ENCODE assay signal across 8 cellular contexts in the genomic region with DNA sequence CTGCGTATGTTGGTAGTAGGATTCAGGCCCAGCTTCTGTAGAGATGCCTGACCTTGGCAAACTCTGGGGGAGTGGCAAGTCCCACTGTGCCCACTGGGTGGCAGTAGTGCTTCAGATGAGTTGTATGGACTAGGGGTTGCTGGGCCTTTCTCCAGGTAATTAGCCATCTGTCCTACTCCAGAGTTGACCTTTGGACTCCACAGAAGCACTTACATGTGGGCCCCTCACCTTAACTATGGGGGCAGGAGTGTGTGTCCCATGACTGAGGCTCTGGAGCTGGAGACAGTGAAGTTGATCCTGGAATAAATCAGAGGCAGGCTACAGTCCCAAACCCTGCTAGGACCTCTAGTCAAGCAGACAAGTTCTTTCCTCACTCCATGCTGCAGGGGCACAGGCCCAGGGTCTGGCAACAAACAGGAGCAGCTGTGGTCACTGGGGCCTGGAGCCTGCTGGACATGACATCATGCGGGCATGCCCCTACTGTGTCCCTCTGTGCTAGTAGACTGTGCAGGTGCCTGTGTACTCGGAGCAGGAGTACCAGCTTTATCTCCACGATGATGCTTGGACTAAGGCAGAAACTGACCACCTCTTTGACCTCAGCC. TPM values are rescaled to one million over a fixed set of nuclear protein-coding genes. Genes with fewer than 3 reads are reported as not detected.
DNase-seq lines count a peak whose midpoint lies in the region; ATAC-seq, FAIRE-seq and TF ChIP-seq lines count a peak whose summit lies in the region.

No MANE protein-coding gene starts in this region.

- no peak overlapping the region for H3K27ac ChIP-seq in endothelial cell of umbilical vein (ENCODE audit: insufficient read depth, low read depth, low read length)

- H3K4me3 ChIP-seq in endothelial cell of umbilical vein (replicated peaks in 1 of 3; ENCODE audit: insufficient read depth in 1 of 3, low read depth in 1 of 3, low read length in 3 of 3) (no peak overlapping the region), mucosa of descending colon (no peak overlapping the region)

- intact Hi-C loops in Calu3 (cut with micrococcal nuclease; ENCODE audit: unreplicated experiment) (loop anchor here (1.0 to 10.0 kb wide), 4 partner anchors 144 to 435 kb away; no protein-coding TSS in a partner anchor), endothelial cell of umbilical vein (cut with micrococcal nuclease) (loop anchor here (1.0 to 10.0 kb wide), 6 partner anchors 21 to 435 kb away; no protein-coding TSS in a partner anchor), mucosa of descending colon (cut with DNase I, micrococcal nuclease) (loop anchor here in 1 of 2 donors (10.0 kb wide), 1 partner anchor 77 kb away; no protein-coding TSS in a partner anchor)

- ATAC-seq in mucosa of descending colon (peak; percentile 84), HG03460 (IDR thresholded peaks at IDR 0.05; ENCODE audit: unreplicated experiment) (no peak)

- H3K27me3 Mint-ChIP-seq in Calu3 (ENCODE audit: unreplicated experiment), result no peaks in the 10 kb centered on the region

- TF ChIP-seq POLR2A in endothelial cell of umbilical vein (IDR thresholded peaks at IDR 0.05; ENCODE audit: low read depth, low read length), result no peak

- no peaks in the 10 kb centered on the region for H3K9me1 ChIP-seq in endothelial cell of umbilical vein (replicated peaks; ENCODE audit: control insufficient read depth, extremely low read depth, insufficient read depth, low read length)

- H3K9me3 ChIP-seq in endothelial cell of umbilical vein (replicated peaks; ENCODE audit: control insufficient read depth, insufficient read depth, low read length), result no peaks in the 10 kb centered on the region
- no peaks in the 10 kb centered on the region for H3K9me3 ChIP-seq in mucosa of descending colon

- peak; percentile 86 for DNase-seq in Calu3
- DNase-seq in HT1080 (ENCODE audit: low read depth), result peak; percentile 64
- DNase-seq in NOMO-1 treated with dmso at 0.1 percent for 144 hours (lab: John Stamatoyannopoulos, UW; ENCODE audit: unreplicated experiment), result peak; percentile 37
- peak; percentile 75 for DNase-seq in activated CD8-positive, alpha-beta memory T cell treated with anti-CD3 and anti-CD28 coated beads, Interleukin-2, amount 50 U/mL, for 4 hours
- peak; percentile 66 for DNase-seq in endothelial cell of umbilical vein (ENCODE audit: low read depth, low spot score)
- DNase-seq in mucosa of descending colon, result peak; percentile 73 to 95 (median 90)
- DNase-seq in stimulated activated CD8-positive, alpha-beta memory T cell treated with anti-CD3 and anti-CD28 coated beads, Interleukin-4, amount 100 ng/mL, for 4 hours (ENCODE audit: low read depth in 2 of 2, low spot score in 1 of 2), result peak; percentile 18 to 48

- no peaks in the 10 kb centered on the region for H3K9me3 Mint-ChIP-seq in Calu3 (ENCODE audit: low read depth, unreplicated experiment)

- H3K4me3 Mint-ChIP-seq in Calu3 (ENCODE audit: low read depth, unreplicated experiment), result no peak overlapping the region

- H2AFZ ChIP-seq in endothelial cell of umbilical vein (ENCODE audit: low read depth, low read length), result no peak overlapping the region

- FAIRE-seq in endothelial cell of umbilical vein (lab: Jason Lieb, UNC), result peak; percentile 90

- BruUV-seq in Calu3 (replicated peaks; lab: Mats Ljungman, UMichigan), result no TSS peak
- no TSS peak for BruUV-seq in endothelial cell of umbilical vein (replicated peaks; lab: Mats Ljungman, UMichigan)

- peaks cover 8% of the 10 kb centered on the region for H3K4me1 ChIP-seq in endothelial cell of umbilical vein (ENCODE audit: control insufficient read depth, extremely low read depth, insufficient read depth, low read length)
- H3K4me1 ChIP-seq in mucosa of descending colon (ENCODE audit: low read depth), result peaks cover 7% of the 10 kb centered on the region

- dilution Hi-C loops in endothelial cell of umbilical vein (cut with MboI; ENCODE audit: extremely low pct_ligation_motif_present, low sequenced_read_pairs), result no loop called here

- H3K36me3 Mint-ChIP-seq in Calu3 (ENCODE audit: insufficient read depth, unreplicated experiment), result peaks cover 38% of the 10 kb centered on the region

- H3K27me3 ChIP-seq in endothelial cell of umbilical vein (ENCODE audit: control insufficient read depth in 2 of 2, insufficient read depth in 2 of 2, low read length in 2 of 2), result no peaks in the 10 kb centered on the region

- H3K36me3 ChIP-seq in endothelial cell of umbilical vein (ENCODE audit: control insufficient read depth in 2 of 2, extremely low read depth in 1 of 2, insufficient read depth in 2 of 2, low read length in 2 of 2), result peaks cover 4 to 39% of the 10 kb centered on the region in 2 experiments
- H3K36me3 ChIP-seq in mucosa of descending colon (ENCODE audit: low read depth), result no peaks in the 10 kb centered on the region

- H3K27ac Mint-ChIP-seq in Calu3 (ENCODE audit: unreplicated experiment), result no peak overlapping the region

- peak; percentile 81 for TF ChIP-seq CTCF in Calu3 (IDR thresholded peaks at IDR 0.05; ENCODE audit: unreplicated experiment)
- peak; percentile 83 to 90 for TF ChIP-seq CTCF in endothelial cell of umbilical vein (IDR thresholded peaks at IDR 0.05; ENCODE audit: extremely low read depth in 1 of 2, insufficient read depth in 1 of 2, low read depth in 1 of 2, low read length in 2 of 2)
- TF ChIP-seq CTCF in mucosa of descending colon (IDR thresholded peaks at IDR 0.05), result peak; percentile 81

- CTCF ChIA-PET in Calu3 (lab: Charles Lee), result interaction anchor here (0.5 to 1.5 kb wide), 8 partner anchors 19 to 435 kb away, joined by 3 to 12 read pairs (median 4); no protein-coding TSS in a partner anchor
- CTCF ChIA-PET in endothelial cell of umbilical vein (lab: Charles Lee), result interaction anchor here (0.5 to 3.3 kb wide), 38 partner anchors 9 to 434 kb away, joined by 3 to 39 read pairs (median 4); no protein-coding TSS in a partner anchor

- H3K9ac ChIP-seq in endothelial cell of umbilical vein (replicated peaks; ENCODE audit: extremely low read depth, insufficient read depth, low read length), result no peak overlapping the region

- POLR2A ChIA-PET in endothelial cell of umbilical vein (lab: Charles Lee), result no interaction called here

- peaks cover 17% of the 10 kb centered on the region for H3K4me1 Mint-ChIP-seq in Calu3 (ENCODE audit: low read depth, unreplicated experiment)

- H3K4me2 ChIP-seq in endothelial cell of umbilical vein (ENCODE audit: insufficient read depth, low read length), result no peak overlapping the region

- peaks cover 7% of the 10 kb centered on the region for H3K79me2 ChIP-seq in endothelial cell of umbilical vein (ENCODE audit: control insufficient read depth, insufficient read depth, low read length)

- no peaks in the 10 kb centered on the region for H4K20me1 ChIP-seq in endothelial cell of umbilical vein (replicated peaks; ENCODE audit: control insufficient read depth, extremely low read depth, insufficient read depth, low read length)

TF ChIP-seq in endothelial cell of umbilical vein, 7 proteins besides CTCF, POLR2A, EP300 and RAD21:
- TF ChIP-seq MYC (IDR thresholded peaks at IDR 0.05; ENCODE audit: low read depth, low read length) (no peak), POLR2AphosphoS5 (IDR thresholded peaks at IDR 0.05; ENCODE audit: insufficient read depth, low read depth, low read length) (no peak), GATA2 (IDR thresholded peaks at IDR 0.05; ENCODE audit: insufficient read depth, insufficient read length, low read depth, low read length) (no peak), EZH2 (IDR thresholded peaks at IDR 0.05; ENCODE audit: borderline replicate concordance, low read depth, low read length, severe bottlenecking) (no peak), FOS (IDR thresholded peaks at IDR 0.05; ENCODE audit: borderline replicate concordance, insufficient read depth, low read length) (no peak), JUN (IDR thresholded peaks at IDR 0.05; ENCODE audit: borderline replicate concordance, insufficient read depth, insufficient read length, low read depth) (no peak)
- TF ChIP-seq, protein P1, sequence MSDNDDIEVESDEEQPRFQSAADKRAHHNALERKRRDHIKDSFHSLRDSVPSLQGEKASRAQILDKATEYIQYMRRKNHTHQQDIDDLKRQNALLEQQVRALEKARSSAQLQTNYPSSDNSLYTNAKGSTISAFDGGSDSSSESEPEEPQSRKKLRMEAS (IDR thresholded peaks at IDR 0.05; ENCODE audit: insufficient read depth, insufficient read length), result no peak

RNA-seq across cellular contexts. Expression of a gene that starts 4.6 kb away (rescaled TPM):
- total RNA-seq in Calu3 (2022) (40.9 and 42.9 TPM in 2 replicates), endothelial cell of umbilical vein (40.9 and 42.9 TPM in 2 replicates), mucosa of descending colon (10 to 100 TPM; 40.8 to 52.0 (median 44.0) TPM)
- 10.4 and 12.7 TPM in 2 replicates for total RNA-seq in HT1080 (2014; rRNA removed; shearing (Covaris generic))
- polyA plus RNA-seq in HT1080 (2015; cell fraction: cytosol; rRNA removed), result 16.1 and 17.3 TPM in 2 replicates
- 69.4 and 73.1 TPM in 2 replicates for polyA plus RNA-seq in HT1080 (2015; cell fraction: nucleus; rRNA removed)
- 62.8 and 63.2 TPM in 2 replicates for polyA plus RNA-seq in endothelial cell of umbilical vein
- polyA plus RNA-seq in endothelial cell of umbilical vein (2011; cell fraction: cytosol; rRNA removed), result 56.0 and 58.1 TPM in 2 replicates
- polyA plus RNA-seq in endothelial cell of umbilical vein (2011; cell fraction: nucleus; rRNA removed), result 168 and 180 TPM in 2 replicates
- 26.6 and 29.3 TPM in 2 replicates for polyA plus RNA-seq in endothelial cell of umbilical vein (2012)
- polyA minus RNA-seq in endothelial cell of umbilical vein, result 62.4 and 65.6 TPM in 2 replicates
- polyA minus RNA-seq in endothelial cell of umbilical vein (2011; cell fraction: cytosol; rRNA and poly(A)+ RNA removed), result 60.7 TPM
- 42.7 and 53.2 TPM in 2 replicates for polyA minus RNA-seq in endothelial cell of umbilical vein (2011; cell fraction: nucleus; rRNA and poly(A)+ RNA removed)

Comparison
In these comparisons a context has a peak if more than half of its experiments do, and no peak if none do; other contexts are left out.
1. DNase-seq: peak in every context shown above with its lines; median percentile 90 in mucosa of descending colon; 86 in Calu3; 75 in activated CD8-positive, alpha-beta memory T cell treated with anti-CD3 and anti-CD28 coated beads, Interleukin-2, amount 50 U/mL, for 4 hours; 66 in endothelial cell of umbilical vein; 64 in HT1080; 37 in NOMO-1 treated with dmso at 0.1 percent for 144 hours; 33 in stimulated activated CD8-positive, alpha-beta memory T cell treated with anti-CD3 and anti-CD28 coated beads, Interleukin-4, amount 100 ng/mL, for 4 hours.